Comparison of ENCODE assay signal across 23 cellular contexts in genomic region chr2:22601007-22601406, GRCh38.
"Had no signal": no experiment of that assay in that cellular context is flagged by ENCODE, and none has a peak within 500 bp of the region (broad histone marks: within the 10 kb centered on the region; RNA-seq: fewer than 3 reads in every experiment).

No MANE protein-coding gene starts in this region.

- ATAC-seq: esophagus mucosa; gastrocnemius medialis; left colon; naive thymus-derived CD4-positive, alpha-beta T cell; right cardiac atrium; stimulated activated effector memory CD8-positive, alpha-beta T cell treated with anti-CD3 and anti-CD28 coated beads, Interleukin-12 subunit alpha, Interleukin-12 subunit beta, amount 100 ng/mL, for 72 hours had no signal

- H3K4me3 Mint-ChIP-seq: naive thymus-derived CD4-positive, alpha-beta T cell; nephron; stimulated activated effector memory CD8-positive, alpha-beta T cell treated with anti-CD3 and anti-CD28 coated beads, Interleukin-12 subunit alpha, Interleukin-12 subunit beta, amount 100 ng/mL, for 72 hours had no signal

- FAIRE-seq: colon had no signal

- H3K4me1 Mint-ChIP-seq: stimulated activated effector memory CD8-positive, alpha-beta T cell treated with anti-CD3 and anti-CD28 coated beads, Interleukin-12 subunit alpha, Interleukin-12 subunit beta, amount 100 ng/mL, for 72 hours had no signal

- H3K36me3 ChIP-seq: gastrocnemius medialis, prostate gland, sigmoid colon, stomach, thyroid gland had no signal

- H3K27ac ChIP-seq: dorsolateral prefrontal cortex, gastrocnemius medialis, prostate gland, sigmoid colon, stomach, thyroid gland had no signal

- H3K27me3 ChIP-seq: gastrocnemius medialis, sigmoid colon, stomach, thyroid gland had no signal

- H3K27me3 Mint-ChIP-seq: naive thymus-derived CD4-positive, alpha-beta T cell had no signal

- H3K4me3 ChIP-seq: dorsolateral prefrontal cortex, gastrocnemius medialis, prostate gland, sigmoid colon, stomach, thyroid gland had no signal

- H3K4me1 ChIP-seq: gastrocnemius medialis, prostate gland, sigmoid colon, stomach, thyroid gland had no signal

- H3K36me3 Mint-ChIP-seq: naive thymus-derived CD4-positive, alpha-beta T cell; stimulated activated effector memory CD8-positive, alpha-beta T cell treated with anti-CD3 and anti-CD28 coated beads, Interleukin-12 subunit alpha, Interleukin-12 subunit beta, amount 100 ng/mL, for 72 hours had no signal

- DNase-seq: dorsolateral prefrontal cortex; effector CD4-positive, alpha-beta T cell; foreskin fibroblast; gastrocnemius medialis; head of caudate nucleus; left colon; mesenchymal stem cell; midbrain; naive thymus-derived CD4-positive, alpha-beta T cell; nucleus accumbens; right cardiac atrium; sigmoid colon; stimulated activated CD4-positive, alpha-beta T cell treated with anti-CD3 and anti-CD28 coated beads, Interleukin-2, amount 100 ng/mL, for 24 hours; stimulated activated CD4-positive, alpha-beta T cell treated with anti-CD3 and anti-CD28 coated beads, Interleukin-4, amount 100 ng/mL, for 24 hours; stimulated activated naive CD4-positive, alpha-beta T cell treated with Interleukin-2 at 50 U/mL for 16 hours; stomach; thyroid gland; trophoblast cell had no signal

- H3K9me3 Mint-ChIP-seq: nephron had no signal

- H3K27ac Mint-ChIP-seq: naive thymus-derived CD4-positive, alpha-beta T cell; stimulated activated effector memory CD8-positive, alpha-beta T cell treated with anti-CD3 and anti-CD28 coated beads, Interleukin-12 subunit alpha, Interleukin-12 subunit beta, amount 100 ng/mL, for 72 hours had no signal

- H3K9me3 ChIP-seq: gastrocnemius medialis, prostate gland, sigmoid colon, stomach, thyroid gland had no signal
